ENCODE assay signal across 11 cellular contexts in genomic region chr1:200040516-200041138, GRCh38. TPM values are rescaled to one million over a fixed set of nuclear protein-coding genes. Genes with fewer than 3 reads are reported as not detected.
DNase-seq lines count a peak whose midpoint lies in the region; ATAC-seq and TF ChIP-seq lines count a peak whose summit lies in the region.
"Had no signal": no experiment of that assay in that cellular context is flagged by ENCODE, and none has a peak within 500 bp of the region (broad histone marks: within the 10 kb centered on the region; RNA-seq: fewer than 3 reads in every experiment).

No MANE protein-coding gene starts in this region.

- no peaks in the 10 kb centered on the region for H3K9me3 ChIP-seq in CD4-positive, alpha-beta memory T cell (ENCODE audit: control insufficient read depth in 1 of 2, low read length in 2 of 2)
- no peaks in the 10 kb centered on the region for H3K9me3 ChIP-seq in neural progenitor cell (ENCODE audit: low read depth)

- H4K20me1 ChIP-seq in neural progenitor cell (ENCODE audit: low read depth), result peaks cover 78% of the 10 kb centered on the region

- no peaks in the 10 kb centered on the region for H3K36me3 Mint-ChIP-seq in CD4-positive, alpha-beta memory T cell
- no peaks in the 10 kb centered on the region for H3K36me3 Mint-ChIP-seq in neural progenitor cell

- H3K4me3 ChIP-seq in CD4-positive, alpha-beta memory T cell (ENCODE audit: low read length in 2 of 2), result no peak overlapping the region
- no peak overlapping the region for H3K4me3 ChIP-seq in foreskin fibroblast (ENCODE audit: low read depth in 1 of 2, low read length in 2 of 2)
- H3K4me3 ChIP-seq in neural progenitor cell, result peak overlapping the region; percentile 1

- H3K9me3 Mint-ChIP-seq in CD4-positive, alpha-beta memory T cell, result peaks cover 0 to 4% (median 0%) of the 10 kb centered on the region in 8 donors
- H3K9me3 Mint-ChIP-seq in neural progenitor cell, result peaks cover 3% of the 10 kb centered on the region

- H3K9ac ChIP-seq in neural progenitor cell, result no peak overlapping the region

- POLR2A ChIA-PET in CD4-positive, alpha-beta memory T cell (lab: Charles Lee; ENCODE audit: partially characterized antibody), result no interaction called here

- peaks cover 47% of the 10 kb centered on the region for H3F3A ChIP-seq in neural progenitor cell (ENCODE audit: low read depth)

- H3K36me3 ChIP-seq in CD4-positive, alpha-beta memory T cell (ENCODE audit: insufficient read depth, low read length), result no peaks in the 10 kb centered on the region
- no peaks in the 10 kb centered on the region for H3K36me3 ChIP-seq in neural progenitor cell

- H3K4me1 ChIP-seq in CD4-positive, alpha-beta memory T cell (ENCODE audit: insufficient read depth, low read length), result peaks cover 42% of the 10 kb centered on the region
- H3K4me1 ChIP-seq in neural progenitor cell, result peaks cover 39% of the 10 kb centered on the region

- H3K27me3 Mint-ChIP-seq in CD4-positive, alpha-beta memory T cell, result peaks cover 63 to 73% of the 10 kb centered on the region in 2 donors
- peaks cover 52% of the 10 kb centered on the region for H3K27me3 Mint-ChIP-seq in neural progenitor cell (ENCODE audit: insufficient read depth, low read depth)

- ATAC-seq in GM21786 (IDR thresholded peaks at IDR 0.05; ENCODE audit: unreplicated experiment) (no peak), HG03432 (IDR thresholded peaks at IDR 0.05; ENCODE audit: unreplicated experiment) (no peak), GM19397 (IDR thresholded peaks at IDR 0.05; ENCODE audit: unreplicated experiment) (no peak)

- H2AFZ ChIP-seq in neural progenitor cell (replicated peaks), result no peak overlapping the region

- no peak overlapping the region for H3K27ac Mint-ChIP-seq in CD4-positive, alpha-beta memory T cell
- no peak overlapping the region for H3K27ac Mint-ChIP-seq in neural progenitor cell

- no peak for TF ChIP-seq CTCF in foreskin fibroblast (IDR thresholded peaks at IDR 0.05; ENCODE audit: low read depth, low read length)
- no peak for TF ChIP-seq CTCF in neural progenitor cell (IDR thresholded peaks at IDR 0.05)

- no peak for DNase-seq in CD4-positive, alpha-beta memory T cell
- DNase-seq in NCI-H1105 (lab: John Stamatoyannopoulos, UW) (peak; percentile 15), foreskin fibroblast (peak; percentile 16 to 56), neural progenitor cell (ENCODE audit: low spot score) (peak; percentile 59), foreskin melanocyte (no peak)
- DNase-seq: DND-41, Karpas-422, T-helper 9 cell had no signal

- H3K27ac ChIP-seq in CD4-positive, alpha-beta memory T cell (ENCODE audit: low read depth, low read length), result no peak overlapping the region
- no peak overlapping the region for H3K27ac ChIP-seq in neural progenitor cell

- H3K4me2 ChIP-seq in neural progenitor cell, result peak overlapping the region; percentile 94

- intact Hi-C loops in CD4-positive, alpha-beta memory T cell (cut with micrococcal nuclease), result no loop called here

- H3K4me1 Mint-ChIP-seq in CD4-positive, alpha-beta memory T cell, result peaks cover 14 to 64% (median 28%) of the 10 kb centered on the region in 4 donors
- H3K4me1 Mint-ChIP-seq in neural progenitor cell, result peaks cover 32% of the 10 kb centered on the region

- H3K4me3 Mint-ChIP-seq in CD4-positive, alpha-beta memory T cell, result peak overlapping the region in 6 of 8 donors; percentile 17 to 68 (median 50)
- H3K4me3 Mint-ChIP-seq in neural progenitor cell, result peak overlapping the region; percentile 82

- H3K27me3 ChIP-seq in CD4-positive, alpha-beta memory T cell (ENCODE audit: insufficient read depth, low read length), result peaks cover 75% of the 10 kb centered on the region
- H3K27me3 ChIP-seq in neural progenitor cell, result peaks cover 100% of the 10 kb centered on the region

- CTCF ChIA-PET in CD4-positive, alpha-beta memory T cell (lab: Charles Lee; ENCODE audit: partially characterized antibody), result no interaction called here

- no peaks in the 10 kb centered on the region for H3K79me2 ChIP-seq in neural progenitor cell (ENCODE audit: low read depth)

RNA-seq across cellular contexts. Expression of gene NR5A2, which starts 13.1 kb away (rescaled TPM):
- total RNA-seq in CD4-positive, alpha-beta memory T cell, result not detected
- polyA plus RNA-seq in CD4-positive, alpha-beta memory T cell, result not detected
- 0.12 TPM in 1 of 2 replicates, not detected in the other for total RNA-seq in neural progenitor cell (ENCODE audit: low replicate concordance)

Comparison
In these comparisons a context has a peak if more than half of its experiments do, and no peak if none do; other contexts are left out.
1. DNase-seq: peak in NCI-H1105 (single experiment), foreskin fibroblast (2 of 2) and neural progenitor cell (single experiment); none in CD4-positive, alpha-beta memory T cell (0 of 5) and foreskin melanocyte (single experiment).